In genomic region chr7:140655511-140656408, GRCh38 we compare ENCODE assay signal across 9 cellular contexts. TPM values are rescaled to one million over a fixed set of nuclear protein-coding genes. Genes with fewer than 3 reads are reported as not detected.
DNase-seq lines count a peak whose midpoint lies in the region; ATAC-seq and TF ChIP-seq lines count a peak whose summit lies in the region.
"Had no signal": no experiment of that assay in that cellular context is flagged by ENCODE, and none has a peak within 500 bp of the region (broad histone marks: within the 10 kb centered on the region; RNA-seq: fewer than 3 reads in every experiment).

No MANE protein-coding gene starts in this region.

- CTCF ChIA-PET in activated B cell treated with CpG ODN at 0.5 μM for 24 hours (lab: Charles Lee) = interaction anchor here (1.2 to 1.9 kb wide), 2 partner anchors 138 to 356 kb away, joined by 3 to 4 read pairs; no protein-coding TSS in a partner anchor

- H3K4me3 ChIP-seq in lower lobe of right lung = no peak overlapping the region
- peak overlapping the region in 4 of 5 donors; percentile 43 to 61 (median 56) for H3K4me3 ChIP-seq in subcutaneous abdominal adipose tissue (ENCODE audit: low read depth in 1 of 5, low read length in 5 of 5)

- POLR2A ChIA-PET in activated B cell treated with CpG ODN at 0.5 μM for 24 hours (lab: Charles Lee) = interaction anchor here (1.0 to 1.4 kb wide), 2 partner anchors 17 to 178 kb away, joined by 3 to 4 read pairs; partner anchors contain the start of gene ADCK2

- ATAC-seq in activated B cell treated with CpG ODN at 0.5 μM for 24 hours (ENCODE audit: low read depth) (no peak), lower lobe of right lung (peak in 1 of 2 donors; percentile 3), HG02571 (IDR thresholded peaks at IDR 0.05; ENCODE audit: unreplicated experiment) (no peak), GM21717 (IDR thresholded peaks at IDR 0.05; ENCODE audit: unreplicated experiment) (no peak)

- TF ChIP-seq CTCF in activated B cell treated with CpG ODN at 0.5 μM for 24 hours (IDR thresholded peaks at IDR 0.05) (no peak), lower lobe of right lung (IDR thresholded peaks at IDR 0.05) (no peak)

- H3K9me3 ChIP-seq in lower lobe of right lung (no peaks in the 10 kb centered on the region), subcutaneous abdominal adipose tissue (ENCODE audit: control insufficient read depth in 5 of 5, low read length in 5 of 5) (no peaks in the 10 kb centered on the region)

- peaks cover 21% of the 10 kb centered on the region for H3K27me3 Mint-ChIP-seq in T-helper 2 cell treated with Interferon-gamma antibody and Interleukin-4, amounts not matched to agents 5 μg/mL and 100 μg/mL, for 36 hours (ENCODE audit: low read depth)
- H3K27me3 Mint-ChIP-seq in activated B cell treated with CpG ODN at 0.5 μM for 24 hours = peaks cover 2% of the 10 kb centered on the region

- DNase-seq in T-helper 2 cell treated with Interferon-gamma antibody and Interleukin-4, amounts not matched to agents 5 μg/mL and 100 μg/mL, for 36 hours (ENCODE audit: low spot score) = no peak
- DNase-seq in T-helper 2 cell (no peak), activated B cell treated with CpG ODN at 0.5 μM for 24 hours (no peak), lower lobe of right lung (no peak), NCI-H1417 (lab: John Stamatoyannopoulos, UW) (no peak)

- no peaks in the 10 kb centered on the region for H3K9me3 Mint-ChIP-seq in T-helper 2 cell treated with Interferon-gamma antibody and Interleukin-4, amounts not matched to agents 5 μg/mL and 100 μg/mL, for 36 hours
- H3K9me3 Mint-ChIP-seq in activated B cell treated with CpG ODN at 0.5 μM for 24 hours = no peaks in the 10 kb centered on the region

- H3K36me3 ChIP-seq in lower lobe of right lung = no peaks in the 10 kb centered on the region
- H3K36me3 ChIP-seq in subcutaneous abdominal adipose tissue (ENCODE audit: control insufficient read depth in 5 of 5, insufficient read depth in 5 of 5, low read length in 5 of 5) = no peaks in the 10 kb centered on the region

- H3K36me3 Mint-ChIP-seq in T-helper 2 cell treated with Interferon-gamma antibody and Interleukin-4, amounts not matched to agents 5 μg/mL and 100 μg/mL, for 36 hours (ENCODE audit: low read depth) = no peaks in the 10 kb centered on the region
- H3K36me3 Mint-ChIP-seq in activated B cell treated with CpG ODN at 0.5 μM for 24 hours (ENCODE audit: low read depth) = no peaks in the 10 kb centered on the region

- H3K27ac Mint-ChIP-seq in T-helper 2 cell treated with Interferon-gamma antibody and Interleukin-4, amounts not matched to agents 5 μg/mL and 100 μg/mL, for 36 hours = no peak overlapping the region
- peak overlapping the region; percentile 90 for H3K27ac Mint-ChIP-seq in activated B cell treated with CpG ODN at 0.5 μM for 24 hours

- peak overlapping the region; percentile 85 for H3K4me3 Mint-ChIP-seq in T-helper 2 cell treated with Interferon-gamma antibody and Interleukin-4, amounts not matched to agents 5 μg/mL and 100 μg/mL, for 36 hours
- H3K4me3 Mint-ChIP-seq in activated B cell treated with CpG ODN at 0.5 μM for 24 hours = peak overlapping the region; percentile 79

- H3K27me3 ChIP-seq in lower lobe of right lung (ENCODE audit: low read depth) (no peaks in the 10 kb centered on the region), subcutaneous abdominal adipose tissue (ENCODE audit: control insufficient read depth in 5 of 5, insufficient read depth in 4 of 5, low read length in 5 of 5) (peaks cover 0 to 2% (median 0%) of the 10 kb centered on the region in 5 donors)

- H3K27ac ChIP-seq in lower lobe of right lung = peak overlapping the region; percentile 65
- H3K27ac ChIP-seq in subcutaneous abdominal adipose tissue (ENCODE audit: low read depth, low read length) = peak overlapping the region; percentile 52

- peaks cover 21% of the 10 kb centered on the region for H3K4me1 ChIP-seq in lower lobe of right lung
- peaks cover 15 to 34% (median 26%) of the 10 kb centered on the region in 5 donors for H3K4me1 ChIP-seq in subcutaneous abdominal adipose tissue (ENCODE audit: control insufficient read depth in 5 of 5, insufficient read depth in 5 of 5, low read length in 5 of 5)

- intact Hi-C loops in activated B cell treated with CpG ODN at 0.5 μM for 24 hours (cut with micrococcal nuclease) (loop anchor here (1.0 to 5.0 kb wide), 3 partner anchors 18 to 463 kb away; partner anchors contain the start of gene MRPS33), lower lobe of right lung (cut with DNase I) (no loop called here)

- peaks cover 17% of the 10 kb centered on the region for H3K4me1 Mint-ChIP-seq in T-helper 2 cell treated with Interferon-gamma antibody and Interleukin-4, amounts not matched to agents 5 μg/mL and 100 μg/mL, for 36 hours (ENCODE audit: low read depth)
- H3K4me1 Mint-ChIP-seq in activated B cell treated with CpG ODN at 0.5 μM for 24 hours = peaks cover 20% of the 10 kb centered on the region

- H3K9ac ChIP-seq in subcutaneous abdominal adipose tissue (ENCODE audit: low read length in 5 of 5) = peak overlapping the region in 1 of 5 donors; percentile 38

RNA-seq across cellular contexts. Expression of gene DENND2A, which starts 15.1 kb away (rescaled TPM):
- total RNA-seq in activated B cell treated with CpG ODN at 0.5 μM for 24 hours (not detected in 2 replicates), lower lobe of right lung (19.0 TPM)
- total RNA-seq: T-helper 2 cell treated with Interferon-gamma antibody and Interleukin-4, amounts not matched to agents 100 ng/mL and 5 ng/mL, for 36 hours had no signal

RNA-seq across cellular contexts. Expression of gene ADCK2, which starts 17.0 kb away (rescaled TPM):
- total RNA-seq in activated B cell treated with CpG ODN at 0.5 μM for 24 hours (17.6 and 19.1 TPM in 2 replicates), lower lobe of right lung (18.9 TPM)

RNA-seq across cellular contexts. Expression of gene NDUFB2, which starts 40.7 kb away (rescaled TPM):
- total RNA-seq in activated B cell treated with CpG ODN at 0.5 μM for 24 hours (140 and 168 TPM in 2 replicates), lower lobe of right lung (161 TPM)

Comparison
In these comparisons a context has a peak if more than half of its experiments do, and no peak if none do; other contexts are left out.
1. RNA of gene DENND2A, which starts 15.1 kb away (total RNA-seq): 19.0 TPM in lower lobe of right lung (single experiment); not detected in activated B cell treated with CpG ODN at 0.5 μM for 24 hours; every median in the first group is over 10 times any median in the second.